1 cellular context compared by ENCODE assay signal in the genomic region with DNA sequence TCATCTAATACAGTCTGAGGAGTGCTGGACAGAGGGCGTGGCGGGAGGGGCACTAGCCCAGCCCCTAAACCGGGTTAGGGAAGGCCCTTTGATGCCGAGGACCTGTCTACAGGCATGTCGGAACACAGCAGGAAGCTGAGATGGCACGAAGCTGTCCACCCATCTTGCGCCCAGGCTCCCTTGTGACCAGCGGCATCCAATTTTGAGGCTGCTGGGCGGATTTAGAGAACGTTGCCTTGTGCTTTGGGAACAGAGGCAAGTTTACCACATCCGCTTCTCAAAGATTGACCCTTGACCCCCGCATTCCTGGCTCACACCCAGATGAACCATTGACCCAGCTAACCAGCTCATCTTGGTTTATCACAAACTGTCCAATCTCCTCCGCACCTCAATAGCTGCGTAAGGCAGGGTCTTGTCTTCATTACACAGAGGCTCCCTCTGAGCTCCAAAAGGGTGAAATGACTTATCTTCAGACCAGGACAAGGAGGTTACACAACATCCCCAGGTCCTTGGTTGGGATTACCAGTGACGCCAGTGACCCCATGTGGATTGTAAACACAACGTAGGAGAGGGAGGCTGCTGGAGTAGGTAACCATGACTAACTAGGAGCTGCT.
TF ChIP-seq lines count a peak whose summit lies in the region.

No MANE protein-coding gene starts in this region.

TF ChIP-seq in K562, 482 proteins besides CTCF, POLR2A, EP300 and RAD21 (continued from another document and continues in another):
- peak in 1 of 3 experiments; percentile 69; a peak in 2 of 6 replicates for TF ChIP-seq ZBTB11 (CRISPR knock-in tag; IDR thresholded peaks at IDR 0.05)
- TF ChIP-seq TGIF2 (CRISPR knock-in tag; IDR thresholded peaks at IDR 0.05) = no peak
- TF ChIP-seq SAFB2 (IDR thresholded peaks at IDR 0.05; ENCODE audit: borderline replicate concordance, low read depth, low read length, severe bottlenecking) = no peak
- TF ChIP-seq FOXJ3 (CRISPR knock-in tag; IDR thresholded peaks at IDR 0.05) = no peak
- TF ChIP-seq KLF13 (tag; IDR thresholded peaks at IDR 0.05; ENCODE audit: borderline replicate concordance, low read depth) = no peak
- TF ChIP-seq MTA3 (IDR thresholded peaks at IDR 0.05; ENCODE audit: borderline replicate concordance) = 0 out of 2 replicates have a peak, but pooled peaks have one; percentile 39
- no peak for TF ChIP-seq KLF10 (CRISPR knock-in tag; IDR thresholded peaks at IDR 0.05)
- TF ChIP-seq ZNF395 (CRISPR knock-in tag; IDR thresholded peaks at IDR 0.05) = no peak
- TF ChIP-seq CREB3L1 (IDR thresholded peaks at IDR 0.05; ENCODE audit: borderline replicate concordance, low read depth) = 0 out of 2 replicates have a peak, but pooled peaks have one; percentile 28
- no peak for TF ChIP-seq ZBTB8A (IDR thresholded peaks at IDR 0.05; ENCODE audit: partially characterized antibody)
- TF ChIP-seq ZEB2 (IDR thresholded peaks at IDR 0.05) = peak; percentile 63; the same call in 1 of the 2 replicates
- no peak for TF ChIP-seq ARID3B (CRISPR knock-in tag; IDR thresholded peaks at IDR 0.05; ENCODE audit: borderline replicate concordance)
- TF ChIP-seq, protein P1, sequence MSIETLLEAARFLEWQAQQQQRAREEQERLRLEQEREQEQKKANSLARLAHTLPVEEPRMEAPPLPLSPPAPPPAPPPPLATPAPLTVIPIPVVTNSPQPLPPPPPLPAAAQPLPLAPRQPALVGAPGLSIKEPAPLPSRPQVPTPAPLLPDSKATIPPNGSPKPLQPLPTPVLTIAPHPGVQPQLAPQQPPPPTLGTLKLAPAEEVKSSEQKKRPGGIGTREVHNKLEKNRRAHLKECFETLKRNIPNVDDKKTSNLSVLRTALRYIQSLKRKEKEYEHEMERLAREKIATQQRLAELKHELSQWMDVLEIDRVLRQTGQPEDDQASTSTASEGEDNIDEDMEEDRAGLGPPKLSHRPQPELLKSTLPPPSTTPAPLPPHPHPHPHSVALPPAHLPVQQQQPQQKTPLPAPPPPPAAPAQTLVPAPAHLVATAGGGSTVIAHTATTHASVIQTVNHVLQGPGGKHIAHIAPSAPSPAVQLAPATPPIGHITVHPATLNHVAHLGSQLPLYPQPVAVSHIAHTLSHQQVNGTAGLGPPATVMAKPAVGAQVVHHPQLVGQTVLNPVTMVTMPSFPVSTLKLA (conservative IDR thresholded peaks at IDR 0.05) = peak in 1 of 2 experiments; percentile 52; a peak in 2 of 4 replicates
- TF ChIP-seq ZNF699 (CRISPR knock-in tag; IDR thresholded peaks at IDR 0.05; ENCODE audit: insufficient replicate concordance) = no peak
- TF ChIP-seq CEBPG (CRISPR knock-in tag; IDR thresholded peaks at IDR 0.05) = peak; percentile 92
- peak; percentile 81 to 93 for TF ChIP-seq CEBPG (tag; conservative IDR thresholded peaks at IDR 0.05 in 1 of 2, IDR thresholded peaks at IDR 0.05 in 1 of 2)
- TF ChIP-seq LCOR (CRISPR knock-in tag; IDR thresholded peaks at IDR 0.05) = peak; percentile 78
- TF ChIP-seq RNF2 (IDR thresholded peaks at IDR 0.05) = peak; percentile 49
- peak; percentile 67 for TF ChIP-seq GATA2 (CRISPR knock-in tag; IDR thresholded peaks at IDR 0.05)
- TF ChIP-seq POLR2AphosphoS5 (IDR thresholded peaks at IDR 0.05; ENCODE audit: control insufficient read depth, insufficient read depth, low read depth, low read length) = peak; percentile 60; the same call in 1 of the 2 replicates
- peak; percentile 29; the same call in 1 of the 2 replicates for TF ChIP-seq FOXM1 (IDR thresholded peaks at IDR 0.05; ENCODE audit: low read depth)
- no peak for TF ChIP-seq FOXM1 (CRISPR knock-in tag; IDR thresholded peaks at IDR 0.05; ENCODE audit: low read depth)
- no peak for TF ChIP-seq ZBTB9 (CRISPR knock-in tag; IDR thresholded peaks at IDR 0.05)
- TF ChIP-seq ZNF175 (CRISPR knock-in tag; IDR thresholded peaks at IDR 0.05; ENCODE audit: low read depth) = 0 out of 2 replicates have a peak, but pooled peaks have one; percentile 67
- TF ChIP-seq FOSL1 (tag; conservative IDR thresholded peaks at IDR 0.05) = peak; percentile 64; the same call in 1 of the 2 replicates
- 0 out of 2 replicates have a peak, but pooled peaks have one; percentile 7 for TF ChIP-seq MECOM (CRISPR knock-in tag; IDR thresholded peaks at IDR 0.05)
- TF ChIP-seq ZBTB2 (IDR thresholded peaks at IDR 0.05) = 0 out of 2 replicates have a peak, but pooled peaks have one; percentile 38
- no peak for TF ChIP-seq DDX20 (tag; IDR thresholded peaks at IDR 0.05; ENCODE audit: low read depth)
- TF ChIP-seq TEAD4 (IDR thresholded peaks at IDR 0.05; ENCODE audit: low read length) = peak; percentile 90
- TF ChIP-seq TEAD4 (CRISPR knock-in tag; IDR thresholded peaks at IDR 0.05; ENCODE audit: borderline replicate concordance) = no peak
- 0 out of 4 replicates have a peak, but pooled peaks of 1 of the 2 experiments have one; percentile 5 for TF ChIP-seq NONO (IDR thresholded peaks at IDR 0.05; ENCODE audit: low read depth in 2 of 2, low read length in 1 of 2)
- TF ChIP-seq SMAD4 (CRISPR knock-in tag; conservative IDR thresholded peaks at IDR 0.05) = peak; percentile 72
- TF ChIP-seq ZNF696 (CRISPR knock-in tag; conservative IDR thresholded peaks at IDR 0.05) = no peak
- peak; percentile 58 for TF ChIP-seq SOX6 (IDR thresholded peaks at IDR 0.05)
- no peak for TF ChIP-seq POLR2AphosphoS2 (IDR thresholded peaks at IDR 0.05; ENCODE audit: low read length)
- TF ChIP-seq ATF1 (CRISPR knock-in tag; IDR thresholded peaks at IDR 0.05) = no peak
- peak; percentile 70 for TF ChIP-seq ATF1 (tag; IDR thresholded peaks at IDR 0.05)
- TF ChIP-seq E2F3 (CRISPR knock-in tag; IDR thresholded peaks at IDR 0.05) = no peak
- no peak for TF ChIP-seq SRSF1 (IDR thresholded peaks at IDR 0.05; ENCODE audit: low read depth, low read length)
- TF ChIP-seq TRIM24 (IDR thresholded peaks at IDR 0.05) = peak; percentile 33 to 66; a peak in 2 of 4 replicates
- TF ChIP-seq, protein P2, sequence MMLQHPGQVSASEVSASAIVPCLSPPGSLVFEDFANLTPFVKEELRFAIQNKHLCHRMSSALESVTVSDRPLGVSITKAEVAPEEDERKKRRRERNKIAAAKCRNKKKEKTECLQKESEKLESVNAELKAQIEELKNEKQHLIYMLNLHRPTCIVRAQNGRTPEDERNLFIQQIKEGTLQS (IDR thresholded peaks at IDR 0.05) = peak; percentile 67
- TF ChIP-seq, protein P2 (CRISPR knock-in tag; conservative IDR thresholded peaks at IDR 0.05) = no peak
- TF ChIP-seq CHD1 (IDR thresholded peaks at IDR 0.05; ENCODE audit: low read length) = no peak
- TF ChIP-seq NCOR1 (IDR thresholded peaks at IDR 0.05) = peak; percentile 85
- peak in 1 of 2 experiments; percentile 69; a peak in 2 of 4 replicates for TF ChIP-seq HDAC1 (IDR thresholded peaks at IDR 0.05)
- TF ChIP-seq BCOR (IDR thresholded peaks at IDR 0.05) = peak; percentile 50; the same call in 1 of the 2 replicates
- TF ChIP-seq SMC3 (conservative IDR thresholded peaks at IDR 0.05; ENCODE audit: insufficient read depth, low read depth, low read length) = peak; percentile 36; the same call in 1 of the 2 replicates
- peak in 1 of 3 experiments; percentile 3 for TF ChIP-seq YY1 (IDR thresholded peaks at IDR 0.05; ENCODE audit: borderline replicate concordance in 1 of 3, control insufficient read depth in 1 of 3, extremely low read depth in 1 of 3, insufficient read depth in 3 of 3, insufficient read length in 1 of 3, insufficient replicate concordance in 2 of 3, low read depth in 1 of 3, low read length in 2 of 3)
- peak; percentile 70 for TF ChIP-seq TAL1 (IDR thresholded peaks at IDR 0.05)
- TF ChIP-seq MEIS2 (IDR thresholded peaks at IDR 0.05; ENCODE audit: partially characterized antibody) = peak; percentile 34
- TF ChIP-seq ZNF668 (CRISPR knock-in tag; IDR thresholded peaks at IDR 0.05) = no peak
- TF ChIP-seq ZNF263 (CRISPR knock-in tag; IDR thresholded peaks at IDR 0.05; ENCODE audit: borderline replicate concordance) = no peak
